ENCODE assay signal across 8 cellular contexts in the genomic region with DNA sequence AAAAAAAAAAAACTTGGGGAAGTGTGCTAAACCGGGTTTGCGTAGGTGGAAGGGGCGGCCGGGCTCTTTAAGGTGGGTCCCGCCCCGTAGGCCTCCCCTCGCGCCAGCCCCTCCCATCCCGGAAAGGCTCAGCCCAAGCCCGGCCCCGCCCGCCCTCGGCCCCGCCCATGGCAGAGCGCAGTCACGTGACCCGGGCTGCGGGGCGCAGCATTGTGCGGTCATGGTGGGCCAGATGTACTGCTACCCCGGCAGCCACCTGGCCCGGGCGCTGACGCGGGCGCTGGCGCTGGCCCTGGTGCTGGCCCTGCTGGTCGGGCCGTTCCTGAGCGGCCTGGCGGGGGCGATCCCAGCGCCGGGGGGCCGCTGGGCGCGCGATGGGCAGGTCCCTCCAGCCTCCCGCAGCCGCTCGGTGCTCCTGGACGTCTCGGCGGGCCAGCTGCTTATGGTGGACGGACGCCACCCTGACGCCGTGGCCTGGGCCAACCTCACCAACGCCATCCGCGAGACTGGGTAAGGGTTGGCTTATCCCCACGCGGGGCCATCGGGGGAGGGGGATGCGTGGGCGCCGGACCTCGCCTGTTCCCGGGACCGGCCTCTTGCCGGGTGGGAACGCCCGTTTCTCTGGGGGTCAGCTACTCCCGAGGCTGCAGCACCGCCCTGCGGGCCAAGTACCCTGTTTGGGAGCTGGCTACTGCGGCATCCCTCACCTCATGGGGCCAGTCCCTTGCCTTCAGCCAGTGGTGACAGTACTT. TPM values are rescaled to one million over a fixed set of nuclear protein-coding genes. Genes with fewer than 3 reads are reported as not detected.
DNase-seq lines count a peak whose midpoint lies in the region; ATAC-seq and TF ChIP-seq lines count a peak whose summit lies in the region.

A gene with protein sequence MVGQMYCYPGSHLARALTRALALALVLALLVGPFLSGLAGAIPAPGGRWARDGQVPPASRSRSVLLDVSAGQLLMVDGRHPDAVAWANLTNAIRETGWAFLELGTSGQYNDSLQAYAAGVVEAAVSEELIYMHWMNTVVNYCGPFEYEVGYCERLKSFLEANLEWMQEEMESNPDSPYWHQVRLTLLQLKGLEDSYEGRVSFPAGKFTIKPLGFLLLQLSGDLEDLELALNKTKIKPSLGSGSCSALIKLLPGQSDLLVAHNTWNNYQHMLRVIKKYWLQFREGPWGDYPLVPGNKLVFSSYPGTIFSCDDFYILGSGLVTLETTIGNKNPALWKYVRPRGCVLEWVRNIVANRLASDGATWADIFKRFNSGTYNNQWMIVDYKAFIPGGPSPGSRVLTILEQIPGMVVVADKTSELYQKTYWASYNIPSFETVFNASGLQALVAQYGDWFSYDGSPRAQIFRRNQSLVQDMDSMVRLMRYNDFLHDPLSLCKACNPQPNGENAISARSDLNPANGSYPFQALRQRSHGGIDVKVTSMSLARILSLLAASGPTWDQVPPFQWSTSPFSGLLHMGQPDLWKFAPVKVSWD (plus strand): TSS at position 207 of the 752 bp plus-strand sequence. CDS start 14 bp downstream, at position 221.

- peak within 1 kb of the TSS; percentile 89 for H3K27ac Mint-ChIP-seq in activated naive CD4-positive, alpha-beta T cell treated with anti-CD3 and anti-CD28 coated beads, Interleukin-2, amount 50 U/mL, for 24 hours

- H3K4me3 ChIP-seq in GM06990 (replicated peaks; ENCODE audit: low read depth, low read length) (peak within 1 kb of the TSS; percentile 89), HFF-Myc (replicated peaks; ENCODE audit: low read depth, low read length) (peak within 1 kb of the TSS; percentile 82)

- peak; percentile 93 for DNase-seq in GM06990 (ENCODE audit: extremely low read depth, insufficient read length)
- peak; percentile 73 for DNase-seq in HFF-Myc (ENCODE audit: extremely low read depth, low read depth)
- DNase-seq in NAMALWA (ENCODE audit: low spot score): peak; percentile 94
- peak; percentile 92 for DNase-seq in globus pallidus (ENCODE audit: low spot score)
- peak; percentile 88 for DNase-seq in omental fat pad (ENCODE audit: low spot score)

- ATAC-seq in SK-N-SH treated with all-trans-retinoic acid at 6 μM for 48 hours (peak; percentile 93), omental fat pad (ENCODE audit: low FRiP score) (peak; percentile 96)

- H3K4me3 Mint-ChIP-seq in activated naive CD4-positive, alpha-beta T cell treated with anti-CD3 and anti-CD28 coated beads, Interleukin-2, amount 50 U/mL, for 24 hours: peak within 1 kb of the TSS; percentile 93

- H3K27ac ChIP-seq in temporal lobe (ENCODE audit: low read depth, low read length): peak within 1 kb of the TSS; percentile 90

- TF ChIP-seq CTCF in GM06990 (IDR thresholded peaks at IDR 0.05; ENCODE audit: insufficient read depth, low read length, poor library complexity, severe bottlenecking): no peak
- no peak for TF ChIP-seq CTCF in HFF-Myc (IDR thresholded peaks at IDR 0.05; ENCODE audit: low read depth, low read length, missing control alignments)
- no peak for TF ChIP-seq CTCF in omental fat pad (IDR thresholded peaks at IDR 0.05)

- H3K9me3 Mint-ChIP-seq in activated naive CD4-positive, alpha-beta T cell treated with anti-CD3 and anti-CD28 coated beads, Interleukin-2, amount 50 U/mL, for 24 hours: no peaks in the 10 kb centered on the region

- no peaks in the 10 kb centered on the region for H3K36me3 Mint-ChIP-seq in activated naive CD4-positive, alpha-beta T cell treated with anti-CD3 and anti-CD28 coated beads, Interleukin-2, amount 50 U/mL, for 24 hours

- no peaks in the 10 kb centered on the region for H3K36me3 ChIP-seq in GM06990 (ENCODE audit: control insufficient read depth, insufficient read depth, low read length)

- H3K27me3 ChIP-seq in GM06990 (replicated peaks; ENCODE audit: control insufficient read depth, insufficient read depth, low read length): no peaks in the 10 kb centered on the region

- no peaks in the 10 kb centered on the region for H3K27me3 Mint-ChIP-seq in activated naive CD4-positive, alpha-beta T cell treated with anti-CD3 and anti-CD28 coated beads, Interleukin-2, amount 50 U/mL, for 24 hours

- peaks cover 16% of the 10 kb centered on the region for H3K4me1 Mint-ChIP-seq in activated naive CD4-positive, alpha-beta T cell treated with anti-CD3 and anti-CD28 coated beads, Interleukin-2, amount 50 U/mL, for 24 hours

TF ChIP-seq in SK-N-SH treated with all-trans-retinoic acid at 6 μM for 48 hours, 23 proteins besides CTCF, POLR2A, EP300 and RAD21:
- TF ChIP-seq ZFP3 (CRISPR knock-in tag; IDR thresholded peaks at IDR 0.05) (0 out of 2 replicates have a peak, but pooled peaks have one; percentile 35), TSHZ2 (CRISPR knock-in tag; IDR thresholded peaks at IDR 0.05) (no peak)

RNA-seq across cellular contexts. Expression of the gene that starts here (rescaled TPM):
- total RNA-seq in omental fat pad: 10 to 100 TPM; 26.4 to 50.2 (median 36.2) TPM
- 11.3 TPM for total RNA-seq in temporal lobe

Comparison
In these comparisons a context has a peak if more than half of its experiments do, and no peak if none do; other contexts are left out.
1. Peak in every context shown above with its lines: DNase-seq, ATAC-seq, H3K4me3 ChIP-seq and H3K27ac ChIP-seq.